In the genomic region with DNA sequence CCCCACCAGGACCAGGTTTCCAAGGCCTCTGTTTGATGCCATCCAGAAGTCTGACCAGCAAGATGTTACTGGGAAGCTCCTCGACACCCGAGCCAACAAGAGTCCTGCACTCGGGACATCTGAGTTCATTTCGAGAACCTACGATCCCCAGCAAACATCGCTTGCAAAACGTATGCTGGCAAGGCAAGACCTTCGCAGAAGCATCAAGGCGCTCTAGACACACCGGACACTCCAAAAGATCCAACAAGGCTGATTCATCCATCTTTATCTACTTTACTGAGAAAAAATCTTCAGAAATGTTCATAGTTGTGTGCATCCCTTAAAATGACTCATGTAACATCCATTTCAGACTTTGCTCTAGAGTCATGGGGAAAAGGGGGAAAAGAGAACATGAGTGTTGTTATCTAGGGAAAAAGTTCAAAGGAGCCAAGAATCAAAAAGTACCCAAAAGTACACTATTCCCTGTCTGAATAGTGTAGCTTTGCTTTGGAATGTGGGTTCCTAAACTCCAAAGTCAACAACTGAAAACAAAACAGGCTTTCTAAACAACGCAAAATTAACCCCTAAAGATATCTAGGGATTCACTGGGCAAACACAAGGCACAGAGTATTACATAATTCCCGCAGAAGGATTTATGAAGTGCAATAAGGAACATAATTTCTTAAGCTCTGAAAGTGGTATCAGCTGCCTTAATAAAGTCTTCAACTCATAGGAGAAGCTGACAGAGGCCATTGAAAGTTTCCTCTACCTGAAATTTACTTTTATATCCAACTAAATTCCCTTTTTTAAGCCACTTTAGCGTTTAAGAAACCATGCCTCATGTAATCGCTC, we compare ENCODE assay signal across 8 cellular contexts. TPM values are rescaled to one million over a fixed set of nuclear protein-coding genes. Genes with fewer than 3 reads are reported as not detected.
DNase-seq lines count a peak whose midpoint lies in the region; ATAC-seq and TF ChIP-seq lines count a peak whose summit lies in the region.

No MANE protein-coding gene starts in this region.

- CTCF ChIA-PET in A673 (lab: Charles Lee) (no interaction called here), HEK293 (lab: Yijun Ruan, JAX) (interaction anchor here (0.5 to 1.8 kb wide), 7 partner anchors 13 to 217 kb away, joined by 3 to 6 read pairs (median 3); no protein-coding TSS in a partner anchor)

- H3K27me3 ChIP-seq in A673 (replicated peaks; ENCODE audit: insufficient read depth, low read depth, low read length, poor library complexity) (no peaks in the 10 kb centered on the region), adipocyte (replicated peaks; ENCODE audit: control insufficient read depth, insufficient read depth, low read length) (no peaks in the 10 kb centered on the region), thoracic aorta (replicated peaks; ENCODE audit: insufficient read depth) (no peaks in the 10 kb centered on the region)

- TF ChIP-seq CTCF in A673 (conservative IDR thresholded peaks at IDR 0.05; ENCODE audit: low read depth, low read length) (no peak), HEK293 (tag by site-specific recombination; IDR thresholded peaks at IDR 0.05) (no peak), thoracic aorta (IDR thresholded peaks at IDR 0.05) (no peak)

- H3K9ac ChIP-seq in adipocyte (ENCODE audit: low read length), result peak overlapping the region; percentile 96

- H3K4me1 ChIP-seq in A673 (ENCODE audit: insufficient read depth, low read length, poor library complexity, severe bottlenecking) (peaks cover 28% of the 10 kb centered on the region), HEK293 (ENCODE audit: control insufficient read depth, insufficient read depth, low read length) (peaks cover 14% of the 10 kb centered on the region), adipocyte (ENCODE audit: control insufficient read depth, insufficient read depth, low read length) (peaks cover 41% of the 10 kb centered on the region), thoracic aorta (ENCODE audit: control insufficient read depth in 1 of 2, low read depth in 2 of 2) (peaks cover 11 to 58% of the 10 kb centered on the region in 2 donors)

- peak overlapping the region; percentile 90 for H3K27ac ChIP-seq in A673 (ENCODE audit: low read depth, low read length, poor library complexity, severe bottlenecking)
- H3K27ac ChIP-seq in HEK293 (ENCODE audit: extremely low read depth, low read depth, low read length), result peak overlapping the region; percentile 17; the same call in 1 of the 2 replicates
- H3K27ac ChIP-seq in thoracic aorta, result peak overlapping the region; percentile 88 to 93

- POLR2A ChIA-PET in A673 (lab: Charles Lee; ENCODE audit: low non-redundant PET) (interaction anchor here (0.7 kb wide), 1 partner anchor 466 kb away, joined by 3 read pairs; no protein-coding TSS in a partner anchor), HEK293 (lab: Yijun Ruan, JAX) (interaction anchor here (1.2 kb wide), 2 partner anchors 259 kb away, joined by 3 read pairs; partner anchors contain the start of gene CBR4)

- H3K9me3 ChIP-seq in A673 (ENCODE audit: low read depth, low read length, poor library complexity, severe bottlenecking) (no peaks in the 10 kb centered on the region), HEK293 (ENCODE audit: control insufficient read depth, insufficient read depth, low read depth, low read length) (no peaks in the 10 kb centered on the region), adipocyte (ENCODE audit: control insufficient read depth, low read length) (no peaks in the 10 kb centered on the region), thoracic aorta (no peaks in the 10 kb centered on the region)

- H3K4me3 ChIP-seq in A673 (ENCODE audit: low read depth, low read length, poor library complexity, severe bottlenecking) (peak overlapping the region; percentile 86), HEK293 (ENCODE audit: low read depth, low read length) (peak overlapping the region; percentile 72), adipocyte (ENCODE audit: low read length) (peak overlapping the region; percentile 95), thoracic aorta (peak overlapping the region; percentile 92)

- intact Hi-C loops in A673 (cut with micrococcal nuclease; ENCODE audit: unreplicated experiment), result no loop called here
- intact Hi-C loops in left colon (cut with DNase I, micrococcal nuclease), result loop anchor here in 1 of 2 donors (10.0 kb wide), 1 partner anchor 244 kb away; no protein-coding TSS in a partner anchor

- ATAC-seq in left colon (peak; percentile 61), thoracic aorta (ENCODE audit: insufficient number of reproducible peaks, low FRiP score, low read depth) (no peak), GM21576 (IDR thresholded peaks at IDR 0.05; ENCODE audit: unreplicated experiment) (no peak), GM21526 (IDR thresholded peaks at IDR 0.05; ENCODE audit: low FRiP score, unreplicated experiment) (no peak), HG02759 (IDR thresholded peaks at IDR 0.05; ENCODE audit: unreplicated experiment) (no peak)

- no TSS peak for BruUV-seq in A673 (replicated peaks; lab: Mats Ljungman, UMichigan)

- H3K36me3 ChIP-seq in A673 (ENCODE audit: insufficient read depth, low read length, poor library complexity, severe bottlenecking) (no peaks in the 10 kb centered on the region), HEK293 (ENCODE audit: control insufficient read depth in 2 of 2, insufficient read depth in 1 of 2, low read length in 2 of 2) (peaks cover 0 to 10% of the 10 kb centered on the region in 2 experiments; a peak in 2 of 3 replicates), adipocyte (ENCODE audit: control insufficient read depth, insufficient read depth, low read length, severe bottlenecking) (peaks cover 9% of the 10 kb centered on the region), thoracic aorta (no peaks in the 10 kb centered on the region)

- no peak for DNase-seq in A673 (ENCODE audit: low spot score)
- peak; percentile 76 for DNase-seq in adipocyte (ENCODE audit: low read depth)
- peak in 1 of 2 donors; percentile 29 for DNase-seq in left colon
- DNase-seq in thoracic aorta (ENCODE audit: low spot score), result no peak

TF ChIP-seq in HEK293, 187 proteins besides CTCF, POLR2A, EP300 and RAD21 (continues in another document):
- TF ChIP-seq ZBTB17 (tag by site-specific recombination; IDR thresholded peaks at IDR 0.05), result peak; percentile 89
- TF ChIP-seq ZNF335 (tag by site-specific recombination; conservative IDR thresholded peaks at IDR 0.05), result peak; percentile 22
- no peak for TF ChIP-seq ZNF423 (tag by site-specific recombination; IDR thresholded peaks at IDR 0.05)
- TF ChIP-seq BCL11B (tag by site-specific recombination; IDR thresholded peaks at IDR 0.05; ENCODE audit: low read depth), result no peak
- TF ChIP-seq, protein P1, sequence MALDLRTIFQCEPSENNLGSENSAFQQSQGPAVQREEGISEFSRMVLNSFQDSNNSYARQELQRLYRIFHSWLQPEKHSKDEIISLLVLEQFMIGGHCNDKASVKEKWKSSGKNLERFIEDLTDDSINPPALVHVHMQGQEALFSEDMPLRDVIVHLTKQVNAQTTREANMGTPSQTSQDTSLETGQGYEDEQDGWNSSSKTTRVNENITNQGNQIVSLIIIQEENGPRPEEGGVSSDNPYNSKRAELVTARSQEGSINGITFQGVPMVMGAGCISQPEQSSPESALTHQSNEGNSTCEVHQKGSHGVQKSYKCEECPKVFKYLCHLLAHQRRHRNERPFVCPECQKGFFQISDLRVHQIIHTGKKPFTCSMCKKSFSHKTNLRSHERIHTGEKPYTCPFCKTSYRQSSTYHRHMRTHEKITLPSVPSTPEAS (tag by site-specific recombination; IDR thresholded peaks at IDR 0.05), result no peak
- no peak for TF ChIP-seq ZNF391 (tag by site-specific recombination; IDR thresholded peaks at IDR 0.05; ENCODE audit: borderline replicate concordance, low read depth)
- no peak for TF ChIP-seq ZBTB44 (tag by site-specific recombination; IDR thresholded peaks at IDR 0.05)
- no peak for TF ChIP-seq ZNF560 (tag by site-specific recombination; IDR thresholded peaks at IDR 0.05; ENCODE audit: borderline replicate concordance)
- no peak for TF ChIP-seq ZNF610 (tag by site-specific recombination; IDR thresholded peaks at IDR 0.05; ENCODE audit: borderline replicate concordance)
- TF ChIP-seq ZBTB48 (tag by site-specific recombination; IDR thresholded peaks at IDR 0.05), result peak; percentile 60; the same call in 1 of the 2 replicates
- no peak for TF ChIP-seq FEZF1 (tag by site-specific recombination; IDR thresholded peaks at IDR 0.05)
- no peak for TF ChIP-seq YY1 (tag by site-specific recombination; IDR thresholded peaks at IDR 0.05)
- TF ChIP-seq ZEB2 (tag by site-specific recombination; IDR thresholded peaks at IDR 0.05), result 0 out of 2 replicates have a peak, but pooled peaks have one; percentile 26
- no peak for TF ChIP-seq ZNF16 (tag by site-specific recombination; IDR thresholded peaks at IDR 0.05; ENCODE audit: low read depth)

RNA-seq across cellular contexts. Expression of gene SH3RF1, which starts 1.6 kb away (rescaled TPM):
- total RNA-seq in A673 (2021), result 15.3 and 15.4 TPM in 2 replicates
- total RNA-seq in left colon, result 10 to 100 TPM; 66.1 to 76.6 TPM
- total RNA-seq in thoracic aorta, result 10 to 100 TPM; 21.9 to 24.6 TPM

Comparison
In these comparisons a context has a peak if more than half of its experiments do, and no peak if none do; other contexts are left out.
1. H3K27ac ChIP-seq: peak in every context shown above with its lines; median percentile 90 in thoracic aorta; 90 in A673; 17 in HEK293.